18 cellular contexts compared by ENCODE assay signal in genomic region chr2:9153589-9153988, GRCh38. TPM values are rescaled to one million over a fixed set of nuclear protein-coding genes. Genes with fewer than 3 reads are reported as not detected.
DNase-seq lines count a peak whose midpoint lies in the region; ATAC-seq and TF ChIP-seq lines count a peak whose summit lies in the region.
"Had no signal": no experiment of that assay in that cellular context is flagged by ENCODE, and none has a peak within 500 bp of the region (broad histone marks: within the 10 kb centered on the region; RNA-seq: fewer than 3 reads in every experiment).

No MANE protein-coding gene starts in this region.

- TF ChIP-seq CTCF in epithelial cell of proximal tubule (conservative IDR thresholded peaks at IDR 0.05; ENCODE audit: low read depth, low read length): no peak
- TF ChIP-seq CTCF in nephron progenitor cell (IDR thresholded peaks at IDR 0.05): no peak
- TF ChIP-seq CTCF in thyroid gland (IDR thresholded peaks at IDR 0.05): no peak
- TF ChIP-seq CTCF in stomach (IDR thresholded peaks at IDR 0.05): no peak

- H3K4me3 ChIP-seq in epithelial cell of proximal tubule (ENCODE audit: low read depth, low read length): no peak overlapping the region
- H3K4me3 ChIP-seq in thyroid gland (replicated peaks in 1 of 3): no peak overlapping the region
- H3K4me3 ChIP-seq in stomach: no peak overlapping the region
- H3K4me3 ChIP-seq: prostate gland had no signal

- no peaks in the 10 kb centered on the region for H3K9me3 ChIP-seq in thyroid gland
- H3K9me3 ChIP-seq in stomach: no peaks in the 10 kb centered on the region
- H3K9me3 ChIP-seq: prostate gland had no signal

- no peak for TF ChIP-seq EP300 in stomach (IDR thresholded peaks at IDR 0.05)

- peaks cover 43% of the 10 kb centered on the region for H3K4me1 Mint-ChIP-seq in nephron progenitor cell
- H3K4me1 Mint-ChIP-seq: activated CD8-positive, alpha-beta memory T cell treated with anti-CD3 and anti-CD28 coated beads, Interleukin-2, amount 10 ng/mL, durations not matched to agents 7 days and 5 days; activated naive CD8-positive, alpha-beta T cell treated with anti-CD3 and anti-CD28 coated beads, Interleukin-2, amount 10 ng/mL, durations not matched to agents 7 days and 5 days; T-cell had no signal

- 40 to 43% methylated on average over 4 of the region's 4 CpGs for whole genome bisulfite sequencing in thyroid gland, 2 donors
- 60 to 77% (median 70%) methylated on average over 4 of the region's 4 CpGs for WGBS in stomach, 5 donors

- peak overlapping the region; percentile 64 to 69 (median 67) for H3K27ac ChIP-seq in thyroid gland
- peak overlapping the region in 1 of 5 donors; percentile 10 for H3K27ac ChIP-seq in stomach
- H3K27ac ChIP-seq: prostate gland had no signal

- DNase-seq in NCI-H69 (lab: John Stamatoyannopoulos, UW): peak; percentile 32
- DNase-seq in epithelial cell of proximal tubule (ENCODE audit: low read depth): peak; percentile 27
- no peak for DNase-seq in nephron progenitor cell
- peak; percentile 77 to 83 for DNase-seq in thyroid gland
- DNase-seq in NCI-H2107 (lab: John Stamatoyannopoulos, UW): no peak
- no peak for DNase-seq in stomach
- DNase-seq: activated CD4-positive, alpha-beta T cell treated with anti-CD3 and anti-CD28 coated beads for 48 hours; activated CD8-positive, alpha-beta memory T cell treated with anti-CD3 and anti-CD28 coated beads, Interleukin-2, amount 10 ng/mL, durations not matched to agents 7 days and 5 days; activated naive CD8-positive, alpha-beta T cell treated with anti-CD3 and anti-CD28 coated beads, Interleukin-2, amount 10 ng/mL, durations not matched to agents 7 days and 5 days; COR-L47; HFFc6; Kasumi-1; naive B cell; NCI-H1105; T-cell had no signal

- H3K9me3 Mint-ChIP-seq in nephron progenitor cell: peaks cover 8% of the 10 kb centered on the region
- H3K9me3 Mint-ChIP-seq: activated naive CD8-positive, alpha-beta T cell treated with anti-CD3 and anti-CD28 coated beads, Interleukin-2, amount 10 ng/mL, durations not matched to agents 7 days and 5 days; dendritic cell treated with granulocyte-macrophage colony-stimulating factor and Interleukin-4, amounts not matched to agents 40 ng/mL and 50 ng/mL, for 4 days; HFFc6; T-cell had no signal

- intact Hi-C loops in thyroid gland (cut with DNase I): no loop called here
- intact Hi-C loops in stomach (cut with DNase I; ENCODE audit: low total_unique reads): no loop called here

- H3K27ac Mint-ChIP-seq in nephron progenitor cell: no peak overlapping the region
- H3K27ac Mint-ChIP-seq: activated CD8-positive, alpha-beta memory T cell treated with anti-CD3 and anti-CD28 coated beads, Interleukin-2, amount 10 ng/mL, durations not matched to agents 7 days and 5 days; activated naive CD8-positive, alpha-beta T cell treated with anti-CD3 and anti-CD28 coated beads, Interleukin-2, amount 10 ng/mL, durations not matched to agents 7 days and 5 days; dendritic cell treated with granulocyte-macrophage colony-stimulating factor and Interleukin-4, amounts not matched to agents 40 ng/mL and 50 ng/mL, for 4 days; HFFc6; naive B cell; T-cell had no signal

- peak overlapping the region; percentile 49 for H3K4me3 Mint-ChIP-seq in nephron progenitor cell
- H3K4me3 Mint-ChIP-seq: activated CD8-positive, alpha-beta memory T cell treated with anti-CD3 and anti-CD28 coated beads, Interleukin-2, amount 10 ng/mL, durations not matched to agents 7 days and 5 days; activated naive CD8-positive, alpha-beta T cell treated with anti-CD3 and anti-CD28 coated beads, Interleukin-2, amount 10 ng/mL, durations not matched to agents 7 days and 5 days; dendritic cell treated with granulocyte-macrophage colony-stimulating factor and Interleukin-4, amounts not matched to agents 40 ng/mL and 50 ng/mL, for 4 days; HFFc6; naive B cell; T-cell had no signal

- H3K27me3 ChIP-seq in thyroid gland (no peaks in the 10 kb centered on the region), stomach (no peaks in the 10 kb centered on the region)

- peaks cover 10% of the 10 kb centered on the region in 2 donors for H3K4me1 ChIP-seq in thyroid gland
- H3K4me1 ChIP-seq in stomach: peaks cover 0 to 8% (median 2%) of the 10 kb centered on the region in 4 donors
- H3K4me1 ChIP-seq: prostate gland had no signal

- H3K36me3 ChIP-seq in thyroid gland (no peaks in the 10 kb centered on the region), stomach (no peaks in the 10 kb centered on the region)
- H3K36me3 ChIP-seq: prostate gland had no signal

- TF ChIP-seq POLR2A in thyroid gland (IDR thresholded peaks at IDR 0.05) (no peak), stomach (IDR thresholded peaks at IDR 0.05) (no peak)

- H3K36me3 Mint-ChIP-seq in nephron progenitor cell (ENCODE audit: low read depth): no peaks in the 10 kb centered on the region
- H3K36me3 Mint-ChIP-seq: activated CD8-positive, alpha-beta memory T cell treated with anti-CD3 and anti-CD28 coated beads, Interleukin-2, amount 10 ng/mL, durations not matched to agents 7 days and 5 days; activated naive CD8-positive, alpha-beta T cell treated with anti-CD3 and anti-CD28 coated beads, Interleukin-2, amount 10 ng/mL, durations not matched to agents 7 days and 5 days; naive B cell; T-cell had no signal

- H3K27me3 Mint-ChIP-seq in nephron progenitor cell (ENCODE audit: low read depth, poor library complexity): peaks cover 15% of the 10 kb centered on the region

- ATAC-seq in GM21786 (IDR thresholded peaks at IDR 0.05; ENCODE audit: unreplicated experiment): no peak
- ATAC-seq: activated CD8-positive, alpha-beta memory T cell treated with anti-CD3 and anti-CD28 coated beads, Interleukin-2, amount 10 ng/mL, durations not matched to agents 7 days and 5 days; T-cell had no signal

RNA-seq across cellular contexts. Expression of gene ASAP2, which starts 53.0 kb away (rescaled TPM):
- total RNA-seq in epithelial cell of proximal tubule: 27.3 and 33.0 TPM in 2 replicates
- 10 to 100 TPM; 40.3 to 55.3 (median 47.3) TPM for total RNA-seq in thyroid gland
- total RNA-seq in stomach: 10 to 100 TPM; 32.1 to 55.4 (median 37.1) TPM
- 10 to 100 TPM in 1 of 3 donors, 1 to 10 TPM in 2; 9.7 to 25.1 (median 9.8) TPM for polyA plus RNA-seq in stomach
- total RNA-seq: activated naive CD8-positive, alpha-beta T cell treated with anti-CD3 and anti-CD28 coated beads, Interleukin-2, amount 10 ng/mL, durations not matched to agents 7 days and 5 days had no signal

Comparison
In these comparisons a context has a peak if more than half of its experiments do, and no peak if none do; other contexts are left out.
1. DNase-seq: peak in NCI-H69 (single experiment), epithelial cell of proximal tubule (single experiment) and thyroid gland (2 of 2); none in nephron progenitor cell (single experiment), NCI-H2107 (single experiment) and stomach (single experiment).